Comparison of ENCODE assay signal across 17 cellular contexts in the genomic region with DNA sequence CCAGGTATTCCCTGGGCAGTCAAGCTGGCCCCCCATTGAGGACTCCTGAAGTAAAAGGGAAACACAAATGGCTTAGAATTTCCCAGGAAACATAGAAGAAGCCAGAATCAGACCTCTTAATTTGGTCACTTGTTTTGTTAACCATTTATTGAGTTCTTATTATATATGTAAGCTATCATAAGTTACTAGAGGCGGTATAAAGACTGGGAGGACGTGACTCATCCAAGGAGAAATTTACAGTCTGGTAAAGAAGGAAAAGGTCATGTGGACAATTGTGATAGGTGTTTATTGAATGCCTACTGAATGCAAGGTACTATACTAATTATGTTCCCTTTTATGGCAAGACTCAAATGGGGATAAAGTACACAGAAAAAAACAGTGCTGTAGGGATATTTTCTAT.
"Had no signal": no experiment of that assay in that cellular context is flagged by ENCODE, and none has a peak within 500 bp of the region (broad histone marks: within the 10 kb centered on the region; RNA-seq: fewer than 3 reads in every experiment).

No MANE protein-coding gene starts in this region.

- H3K36me3 ChIP-seq: cardiac muscle cell, gastrocnemius medialis, upper lobe of left lung had no signal

- H3K27ac ChIP-seq: cardiac muscle cell, coronary artery, gastrocnemius medialis, upper lobe of left lung had no signal

- H3K27me3 ChIP-seq: cardiac muscle cell, gastrocnemius medialis, upper lobe of left lung had no signal

- FAIRE-seq: endothelial cell of umbilical vein had no signal

- DNase-seq: activated CD4-positive, alpha-beta memory T cell treated with anti-CD3 and anti-CD28 coated beads, Interleukin-2, amount 10 ng/mL, durations not matched to agents 7 days and 5 days; activated CD4-positive, alpha-beta T cell treated with anti-CD3 and anti-CD28 coated beads for 1 hour; activated CD8-positive, alpha-beta memory T cell treated with anti-CD3 and anti-CD28 coated beads, Interleukin-2, amount 50 U/mL, for 4 hours; activated T-cell treated with anti-CD3 and anti-CD28 coated beads, Interleukin-2, amount 50 U/mL, for 72 hours; aorta; effector CD4-positive, alpha-beta T cell; gastrocnemius medialis; midbrain; naive thymus-derived CD4-positive, alpha-beta T cell; right cardiac atrium; T-helper 9 cell; upper lobe of left lung had no signal

- ATAC-seq: activated T-cell treated with anti-CD3 and anti-CD28 coated beads, Interleukin-2, amount 50 U/mL, for 72 hours; gastrocnemius medialis; naive thymus-derived CD4-positive, alpha-beta T cell; right cardiac atrium; stimulated activated memory B cell treated with anti-CD40 and anti-IgM and Interleukin-4, amounts not matched to agents 10 μg/mL and 1 μg/mL and 100 μg/mL, for 72 hours had no signal

- H3K4me3 ChIP-seq: cardiac muscle cell, coronary artery, gastrocnemius medialis, lung, upper lobe of left lung had no signal

- H3K9me3 ChIP-seq: gastrocnemius medialis, upper lobe of left lung had no signal
